8 cellular contexts compared by ENCODE assay signal in genomic region chr5:103260951-103261350, GRCh38. TPM values are rescaled to one million over a fixed set of nuclear protein-coding genes. Genes with fewer than 3 reads are reported as not detected.
DNase-seq lines count a peak whose midpoint lies in the region; TF ChIP-seq lines count a peak whose summit lies in the region.

No MANE protein-coding gene starts in this region.

- H3K27me3 Mint-ChIP-seq in activated CD4-positive, alpha-beta memory T cell treated with anti-CD3 and anti-CD28 coated beads for 36 hours: no peaks in the 10 kb centered on the region
- peaks cover 9% of the 10 kb centered on the region for H3K27me3 Mint-ChIP-seq in activated CD4-positive, alpha-beta memory T cell treated with anti-CD3 and anti-CD28 coated beads, Interleukin-2, amount 10 ng/mL, durations not matched to agents 7 days and 5 days
- no peaks in the 10 kb centered on the region for H3K27me3 Mint-ChIP-seq in H9 (ENCODE audit: low read depth)

- H3K4ac ChIP-seq in H9 (ENCODE audit: low read depth, low read length): no peak overlapping the region
- peak overlapping the region; percentile 72 for H3K4ac ChIP-seq in trophoblast cell (ENCODE audit: low read depth, low read length)

- H3K18ac ChIP-seq in H9 (ENCODE audit: insufficient read length, low read depth, low read length) (no peak overlapping the region), trophoblast cell (ENCODE audit: low read length) (no peak overlapping the region)

- H4K91ac ChIP-seq in H9 (ENCODE audit: insufficient read length, low read depth, low read length) (no peak overlapping the region), trophoblast cell (ENCODE audit: low read depth, low read length) (no peak overlapping the region)

- H3K23me2 ChIP-seq in H9 (ENCODE audit: insufficient read length, low read depth, low read length, poor library complexity, severe bottlenecking): no peaks in the 10 kb centered on the region

- H4K12ac ChIP-seq in trophoblast cell (ENCODE audit: low read depth, low read length): no peak overlapping the region

- H3K36me3 Mint-ChIP-seq in activated CD4-positive, alpha-beta memory T cell treated with anti-CD3 and anti-CD28 coated beads for 36 hours: no peaks in the 10 kb centered on the region
- H3K36me3 Mint-ChIP-seq in activated CD4-positive, alpha-beta memory T cell treated with anti-CD3 and anti-CD28 coated beads, Interleukin-2, amount 10 ng/mL, durations not matched to agents 7 days and 5 days (ENCODE audit: low read depth): peaks cover 2% of the 10 kb centered on the region
- H3K36me3 Mint-ChIP-seq in H9 (ENCODE audit: insufficient read depth in 1 of 3, low read depth in 3 of 3): no peaks in the 10 kb centered on the region

- H3K56ac ChIP-seq in H9 (ENCODE audit: insufficient read length, low read depth, low read length): no peak overlapping the region

- no CpG with 5 or more reads among the region's 3 CpGs for WGBS in H9 (ENCODE audit: extremely low coverage, insufficient read length, low lambda C conversion rate)
- WGBS in trophoblast cell (ENCODE audit: extremely low coverage, insufficient coverage, insufficient read length): no CpG with 5 or more reads among the region's 3 CpGs

- no peak overlapping the region for H4K5ac ChIP-seq in H9 (ENCODE audit: insufficient read length, low read depth, low read length)

- POLR2A ChIA-PET in activated CD4-positive, alpha-beta memory T cell treated with anti-CD3 and anti-CD28 coated beads for 36 hours (lab: Charles Lee): no interaction called here
- POLR2A ChIA-PET in activated CD4-positive, alpha-beta memory T cell treated with anti-CD3 and anti-CD28 coated beads, Interleukin-2, amount 10 ng/mL, durations not matched to agents 7 days and 5 days (lab: Charles Lee): interaction anchor here (1.4 kb wide), 1 partner anchor 141 kb away, joined by 4 read pairs; the partner anchor contains the start of genes GIN1 and PPIP5K2

- H3K9me3 Mint-ChIP-seq in activated CD4-positive, alpha-beta memory T cell treated with anti-CD3 and anti-CD28 coated beads for 36 hours: no peaks in the 10 kb centered on the region
- no peaks in the 10 kb centered on the region for H3K9me3 Mint-ChIP-seq in activated CD4-positive, alpha-beta memory T cell treated with anti-CD3 and anti-CD28 coated beads, Interleukin-2, amount 10 ng/mL, durations not matched to agents 7 days and 5 days
- peaks cover 0 to 2% of the 10 kb centered on the region in 2 experiments; a peak in 2 of 5 replicates for H3K9me3 Mint-ChIP-seq in H9

- H3K23ac ChIP-seq in H9 (ENCODE audit: insufficient read length, low read depth, low read length): no peak overlapping the region
- no peak overlapping the region for H3K23ac ChIP-seq in trophoblast cell (ENCODE audit: low read length)

- peak overlapping the region; percentile 90 for H3K4me3 ChIP-seq in LNCaP clone FGC (ENCODE audit: low read depth, low read length)
- peak overlapping the region; percentile 59 for H3K4me3 ChIP-seq in trophoblast cell (ENCODE audit: low read depth, low read length)

- CTCF ChIA-PET in activated CD4-positive, alpha-beta memory T cell treated with anti-CD3 and anti-CD28 coated beads for 36 hours (lab: Charles Lee): interaction anchor here (2.1 kb wide), 1 partner anchor 36 kb away, joined by 11 read pairs; no protein-coding TSS in a partner anchor
- CTCF ChIA-PET in activated CD4-positive, alpha-beta memory T cell treated with anti-CD3 and anti-CD28 coated beads, Interleukin-2, amount 10 ng/mL, durations not matched to agents 7 days and 5 days (lab: Charles Lee): interaction anchor here (1.3 kb wide), 1 partner anchor 17 kb away, joined by 3 read pairs; no protein-coding TSS in a partner anchor

- H2BK120ac ChIP-seq in H9 (ENCODE audit: low read depth, low read length, poor library complexity, severe bottlenecking) (no peak overlapping the region), trophoblast cell (ENCODE audit: insufficient read depth, low read length, poor library complexity) (no peak overlapping the region)

- H2BK5ac ChIP-seq in H9 (ENCODE audit: insufficient read length, low read length) (no peak overlapping the region), trophoblast cell (ENCODE audit: low read depth, low read length, poor library complexity) (no peak overlapping the region)

- peaks cover 27% of the 10 kb centered on the region for H3K4me1 Mint-ChIP-seq in activated CD4-positive, alpha-beta memory T cell treated with anti-CD3 and anti-CD28 coated beads for 36 hours (ENCODE audit: low read depth)
- H3K4me1 Mint-ChIP-seq in activated CD4-positive, alpha-beta memory T cell treated with anti-CD3 and anti-CD28 coated beads, Interleukin-2, amount 10 ng/mL, durations not matched to agents 7 days and 5 days: peaks cover 27% of the 10 kb centered on the region
- peaks cover 33 to 38% of the 10 kb centered on the region in 2 experiments for H3K4me1 Mint-ChIP-seq in H9

- H4K8ac ChIP-seq in H9 (replicated peaks; ENCODE audit: insufficient read length, low read depth, low read length) (no peak overlapping the region), trophoblast cell (ENCODE audit: low read depth, low read length) (no peak overlapping the region)

- no peak overlapping the region for H3T11ph ChIP-seq in H9 (ENCODE audit: low read length)

- H3K4me1 ChIP-seq in H9 (ENCODE audit: insufficient read depth, low read length): peaks cover 2% of the 10 kb centered on the region; the same call in 1 of the 2 replicates
- peaks cover 0 to 5% of the 10 kb centered on the region in 2 experiments for H3K4me1 ChIP-seq in trophoblast cell (ENCODE audit: control insufficient read depth in 1 of 2, insufficient read depth in 2 of 2, low read length in 2 of 2)

- no peak overlapping the region for H2BK12ac ChIP-seq in H9 (ENCODE audit: insufficient read length, low read depth, low read length)
- no peak overlapping the region for H2BK12ac ChIP-seq in trophoblast cell (ENCODE audit: low read length)

- H3K9ac ChIP-seq in H9 (ENCODE audit: extremely low read depth, insufficient read length, low read length) (no peak overlapping the region), trophoblast cell (ENCODE audit: low read length) (peak overlapping the region; percentile 68)

- no peaks in the 10 kb centered on the region for H3K79me1 ChIP-seq in H9 (ENCODE audit: insufficient read depth, low read depth, low read length, poor library complexity, severe bottlenecking)
- H3K79me1 ChIP-seq in trophoblast cell (ENCODE audit: low read length): peaks cover 17% of the 10 kb centered on the region

- H3K27ac ChIP-seq in H9 (ENCODE audit: insufficient read length, low read depth, low read length) (no peak overlapping the region), trophoblast cell (ENCODE audit: low read depth, low read length) (peak overlapping the region; percentile 20)

- no peak overlapping the region for H2BK20ac ChIP-seq in H9 (ENCODE audit: low read depth, low read length, poor library complexity, severe bottlenecking)

- H3K14ac ChIP-seq in H9 (ENCODE audit: insufficient read depth, low read length): no peak overlapping the region
- no peak overlapping the region for H3K14ac ChIP-seq in trophoblast cell (ENCODE audit: low read length)

- H2AFZ ChIP-seq in H9 (ENCODE audit: low read length) (no peak overlapping the region), trophoblast cell (ENCODE audit: insufficient read depth, low read length, poor library complexity) (no peak overlapping the region)

- H4K20me1 ChIP-seq in H9 (ENCODE audit: control insufficient read depth, insufficient read depth, insufficient read length): no peaks in the 10 kb centered on the region

- DNase-seq in activated CD4-positive, alpha-beta memory T cell treated with anti-CD3 and anti-CD28 coated beads for 36 hours: no peak
- DNase-seq in activated CD4-positive, alpha-beta memory T cell treated with anti-CD3 and anti-CD28 coated beads, Interleukin-2, amount 10 ng/mL, durations not matched to agents 7 days and 5 days: no peak
- DNase-seq in H9: no peak
- no peak for DNase-seq in LNCaP clone FGC (ENCODE audit: low read depth)
- DNase-seq in trophoblast cell: no peak
- no peak for DNase-seq in NOMO-1 treated with dmso at 0.1 percent for 144 hours (lab: John Stamatoyannopoulos, UW; ENCODE audit: unreplicated experiment)
- DNase-seq in hypothalamus (lab: John Stamatoyannopoulos, UW): no peak
- DNase-seq in mesenteric fat pad (ENCODE audit: low spot score): no peak

- no peak overlapping the region for H3K27ac Mint-ChIP-seq in activated CD4-positive, alpha-beta memory T cell treated with anti-CD3 and anti-CD28 coated beads for 36 hours
- H3K27ac Mint-ChIP-seq in activated CD4-positive, alpha-beta memory T cell treated with anti-CD3 and anti-CD28 coated beads, Interleukin-2, amount 10 ng/mL, durations not matched to agents 7 days and 5 days: no peak overlapping the region
- no peak overlapping the region for H3K27ac Mint-ChIP-seq in H9

- H2AK5ac ChIP-seq in H9 (ENCODE audit: insufficient read length, low read length): no peak overlapping the region
- no peak overlapping the region for H2AK5ac ChIP-seq in trophoblast cell (ENCODE audit: low read length)

- H3K4me2 ChIP-seq in H9 (ENCODE audit: insufficient read depth, insufficient read length, low read length) (no peak overlapping the region), trophoblast cell (ENCODE audit: low read length) (peak overlapping the region; percentile 64)

- H3K9me3 ChIP-seq in H9 (ENCODE audit: control insufficient read depth, low read depth, low read length) (no peaks in the 10 kb centered on the region), trophoblast cell (ENCODE audit: insufficient read depth, low read depth, low read length) (no peaks in the 10 kb centered on the region)

- peaks cover 0 to 2% of the 10 kb centered on the region in 2 experiments for H3K36me3 ChIP-seq in trophoblast cell (ENCODE audit: control insufficient read depth in 1 of 2, insufficient read depth in 2 of 2, low read length in 2 of 2)

- TF ChIP-seq CTCF in H9 (conservative IDR thresholded peaks at IDR 0.05) (no peak), LNCaP clone FGC (IDR thresholded peaks at IDR 0.05; ENCODE audit: control insufficient read depth, extremely low read depth, insufficient read depth) (no peak)

- H3K79me2 ChIP-seq in H9 (ENCODE audit: insufficient read depth, low read length): peaks cover 13% of the 10 kb centered on the region; the same call in 1 of the 2 replicates
- H3K79me2 ChIP-seq in trophoblast cell (ENCODE audit: control insufficient read depth, insufficient read depth, low read length, poor library complexity): peaks cover 18% of the 10 kb centered on the region

- H3K4me3 Mint-ChIP-seq in activated CD4-positive, alpha-beta memory T cell treated with anti-CD3 and anti-CD28 coated beads for 36 hours: peak overlapping the region; percentile 43
- H3K4me3 Mint-ChIP-seq in activated CD4-positive, alpha-beta memory T cell treated with anti-CD3 and anti-CD28 coated beads, Interleukin-2, amount 10 ng/mL, durations not matched to agents 7 days and 5 days: no peak overlapping the region
- peak overlapping the region; percentile 24 to 69; a peak in 4 of 5 replicates for H3K4me3 Mint-ChIP-seq in H9

- intact Hi-C loops in activated CD4-positive, alpha-beta memory T cell treated with anti-CD3 and anti-CD28 coated beads for 36 hours (cut with micrococcal nuclease): no loop called here

- no peak overlapping the region for H2BK15ac ChIP-seq in H9 (ENCODE audit: low read depth, low read length)

- no peaks in the 10 kb centered on the region for H3K27me3 ChIP-seq in H9 (ENCODE audit: insufficient read depth, low read length)
- no peaks in the 10 kb centered on the region for H3K27me3 ChIP-seq in trophoblast cell (ENCODE audit: insufficient read depth, low read length)

RNA-seq across cellular contexts. Expression of gene MACIR, which starts 2.4 kb away (rescaled TPM):
- 1 to 10 TPM; 6.6 to 7.4 TPM for total RNA-seq in activated CD4-positive, alpha-beta memory T cell treated with anti-CD3 and anti-CD28 coated beads for 36 hours
- total RNA-seq in activated CD4-positive, alpha-beta memory T cell treated with anti-CD3 and anti-CD28 coated beads, Interleukin-2, amount 10 ng/mL, durations not matched to agents 7 days and 5 days: 1 to 10 TPM; 6.3 to 7.4 TPM
- total RNA-seq in H9 (2021) (11.0 and 11.7 TPM in 2 replicates), mesenteric fat pad (41.8 TPM)
- 81.5 and 86.2 TPM in 2 replicates for polyA plus RNA-seq in trophoblast cell (2013)
